8 cellular contexts compared by ENCODE assay signal in the genomic region with DNA sequence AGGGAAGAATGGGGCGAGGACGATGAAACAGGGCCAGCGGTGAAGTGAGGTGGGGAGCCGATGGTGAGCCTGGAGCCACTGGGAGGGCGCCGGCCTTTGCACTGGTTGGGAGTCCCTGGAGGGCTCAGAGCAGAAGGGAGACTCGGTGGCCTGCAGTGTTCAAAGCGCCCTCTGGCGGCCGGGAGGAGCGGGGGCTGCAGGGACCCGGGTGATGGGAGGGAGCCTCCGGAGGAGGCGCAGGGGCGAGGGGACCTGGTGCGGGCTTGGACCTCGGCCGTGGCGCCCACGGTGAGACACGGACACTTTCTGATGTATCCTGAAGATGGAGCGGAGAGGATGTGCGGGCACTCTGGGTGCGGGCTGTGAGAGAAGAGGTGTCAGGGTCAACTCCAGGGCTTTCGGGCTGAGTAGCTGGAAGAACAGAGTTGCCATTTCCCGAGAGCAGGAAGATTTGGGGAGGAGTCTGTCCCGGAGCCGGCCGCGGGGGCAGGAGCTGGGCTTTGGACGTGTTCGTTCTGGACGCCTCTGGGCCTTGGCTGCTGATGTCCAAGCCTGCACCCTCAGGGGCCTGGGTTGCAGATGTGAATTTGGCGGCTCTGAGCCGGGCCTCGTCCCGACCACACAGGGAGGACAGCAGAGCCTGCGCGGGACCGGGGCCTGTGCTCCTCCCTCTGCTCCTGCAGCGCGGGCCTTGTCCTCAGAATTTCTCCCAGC. TPM values are rescaled to one million over a fixed set of nuclear protein-coding genes. Genes with fewer than 3 reads are reported as not detected.
DNase-seq lines count a peak whose midpoint lies in the region; ATAC-seq and TF ChIP-seq lines count a peak whose summit lies in the region.

No MANE protein-coding gene starts in this region.

- peak; percentile 76 for TF ChIP-seq CTCF in DND-41 (IDR thresholded peaks at IDR 0.05; ENCODE audit: borderline replicate concordance, extremely low read depth, low read length, poor library complexity, severe bottlenecking)

- H3K4me1 ChIP-seq in DND-41 (ENCODE audit: insufficient read depth, low read length): no peaks in the 10 kb centered on the region
- H3K4me1 ChIP-seq in adipocyte (ENCODE audit: control insufficient read depth, insufficient read depth, low read length): peaks cover 6% of the 10 kb centered on the region

- H3K27ac ChIP-seq in DND-41 (ENCODE audit: low read length): no peak overlapping the region

- ATAC-seq in DND-41 (ENCODE audit: insufficient read depth, low read depth) (peak; percentile 86), T-helper 17 cell (peak; percentile 88), HG02588 (IDR thresholded peaks at IDR 0.05; ENCODE audit: unreplicated experiment) (no peak)

- no peaks in the 10 kb centered on the region for H3K79me2 ChIP-seq in DND-41 (ENCODE audit: insufficient read depth, low read length)

- H3K27ac Mint-ChIP-seq in T-helper 17 cell: no peak overlapping the region

- no peaks in the 10 kb centered on the region for H3K27me3 Mint-ChIP-seq in T-helper 17 cell

- H3K4me3 Mint-ChIP-seq in T-helper 17 cell: peak overlapping the region; percentile 45

- H3K27me3 ChIP-seq in DND-41 (ENCODE audit: insufficient read depth, low read length, poor library complexity) (peaks cover 3% of the 10 kb centered on the region), adipocyte (replicated peaks; ENCODE audit: control insufficient read depth, insufficient read depth, low read length) (peaks cover 11% of the 10 kb centered on the region)

- peak overlapping the region; percentile 52; the same call in 1 of the 2 replicates for H2AFZ ChIP-seq in DND-41 (ENCODE audit: low read depth, low read length)

- no peaks in the 10 kb centered on the region for H3K36me3 Mint-ChIP-seq in T-helper 17 cell (ENCODE audit: low read depth)

- H3K4me3 ChIP-seq in DND-41 (ENCODE audit: low read depth in 1 of 2, low read length in 2 of 2): no peak overlapping the region
- peak overlapping the region; percentile 23 for H3K4me3 ChIP-seq in adipocyte (ENCODE audit: low read length)
- peak overlapping the region; percentile 42 for H3K4me3 ChIP-seq in iPS-11a (ENCODE audit: low read depth, low read length)

- H3K36me3 ChIP-seq in DND-41 (ENCODE audit: insufficient read depth, low read length) (no peaks in the 10 kb centered on the region), adipocyte (ENCODE audit: control insufficient read depth, insufficient read depth, low read length, severe bottlenecking) (no peaks in the 10 kb centered on the region)

- H3K9me3 ChIP-seq in DND-41 (ENCODE audit: insufficient read depth, low read length, severe bottlenecking) (no peaks in the 10 kb centered on the region), T-helper 17 cell (ENCODE audit: control insufficient read depth, low read length, poor library complexity, severe bottlenecking) (no peaks in the 10 kb centered on the region), adipocyte (ENCODE audit: control insufficient read depth, low read length) (no peaks in the 10 kb centered on the region)

- H3K4me1 Mint-ChIP-seq in T-helper 17 cell: peaks cover 8% of the 10 kb centered on the region

- H3K4me2 ChIP-seq in DND-41 (ENCODE audit: insufficient read depth, low read length): no peak overlapping the region

- no peaks in the 10 kb centered on the region for H4K20me1 ChIP-seq in DND-41 (ENCODE audit: insufficient read depth, low read length)

- H3K9ac ChIP-seq in DND-41 (ENCODE audit: low read depth, low read length): no peak overlapping the region
- H3K9ac ChIP-seq in adipocyte (ENCODE audit: low read length): no peak overlapping the region

- DNase-seq in DND-41 (peak; percentile 59), HUDEP-2 (lab: John Stamatoyannopoulos, UW; ENCODE audit: unreplicated experiment in 76 of 76) (peak in 41 of 76 experiments; percentile 3 to 54 (median 24)), T-helper 17 cell (peak; percentile 52 to 76 (median 72)), adipocyte (ENCODE audit: low read depth) (peak; percentile 56), GF-D8 (lab: John Stamatoyannopoulos, UW) (no peak)
- peak; percentile 50 to 72 (median 70) for DNase-seq in stimulated activated CD4-positive, alpha-beta T cell treated with anti-CD3 and anti-CD28 coated beads, Interleukin-1b, Interleukin-23, amount 100 ng/mL, for 24 hours (ENCODE audit: low read depth in 4 of 4, low spot score in 1 of 4)

RNA-seq across cellular contexts. Expression of a gene that starts 29.7 kb away (rescaled TPM):
- total RNA-seq in T-helper 17 cell: under 1 TPM; 0.10 TPM

RNA-seq across cellular contexts. Expression of a gene that starts 33.2 kb away (rescaled TPM):
- 100 to 1,000 TPM; 292 to 332 TPM for total RNA-seq in T-helper 17 cell

Comparison
In these comparisons a context has a peak if more than half of its experiments do, and no peak if none do; other contexts are left out.
1. H3K4me3 ChIP-seq: peak in adipocyte (single experiment) and iPS-11a (single experiment); none in DND-41 (0 of 2).